1 cellular context compared by ENCODE assay signal in genomic region chr11:48034926-48035876, GRCh38.
TF ChIP-seq lines count a peak whose summit lies in the region.

No MANE protein-coding gene starts in this region.

TF ChIP-seq in IMR-90, 13 proteins besides CTCF, POLR2A, EP300 and RAD21 (continued from another document):
- TF ChIP-seq NFE2L2 (IDR thresholded peaks at IDR 0.05; ENCODE audit: low read depth, low read length) (no peak), SMC3 (IDR thresholded peaks at IDR 0.05; ENCODE audit: low read depth, low read length) (no peak), CHD1 (IDR thresholded peaks at IDR 0.05; ENCODE audit: low read depth, low read length) (no peak), CEBPB (IDR thresholded peaks at IDR 0.05; ENCODE audit: low read depth, low read length) (no peak), MXI1 (IDR thresholded peaks at IDR 0.05; ENCODE audit: borderline replicate concordance, low read depth, low read length) (no peak), RCOR1 (IDR thresholded peaks at IDR 0.05; ENCODE audit: insufficient replicate concordance, low read length) (no peak), USF2 (IDR thresholded peaks at IDR 0.05; ENCODE audit: low read depth, low read length) (no peak), BHLHE40 (IDR thresholded peaks at IDR 0.05; ENCODE audit: low read depth, low read length) (no peak)
